ENCODE assay signal across 7 cellular contexts in the genomic region with DNA sequence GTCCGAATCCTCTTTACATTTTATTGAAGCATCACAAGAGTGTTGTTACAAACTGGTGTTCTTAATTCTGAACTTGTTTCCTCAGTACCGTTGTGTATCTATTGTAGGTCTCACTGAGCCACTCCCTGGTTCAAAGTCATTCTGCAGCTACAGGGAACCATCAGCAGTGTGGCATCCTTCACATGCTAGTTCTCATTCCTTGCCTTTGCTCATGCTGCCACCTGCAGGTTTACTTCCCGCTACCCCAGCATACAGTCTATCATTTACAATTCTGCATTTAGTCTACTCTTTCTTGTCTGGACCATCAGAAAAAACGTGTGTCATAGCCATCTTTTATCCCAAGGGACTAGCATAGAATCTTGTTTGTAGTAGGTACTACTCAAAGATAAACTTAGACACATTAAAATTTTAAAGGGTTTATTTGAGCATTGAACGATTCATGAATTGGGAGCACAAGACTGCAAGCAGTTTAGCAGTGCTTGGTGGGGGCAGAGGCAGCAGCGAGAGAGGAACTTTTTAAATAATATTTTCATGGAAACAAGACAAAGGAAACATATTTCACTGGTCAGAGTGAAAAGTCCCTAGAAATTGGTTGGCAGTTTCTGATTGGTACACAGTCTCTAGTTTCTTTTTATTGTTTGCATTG.
DNase-seq lines count a peak whose midpoint lies in the region; ATAC-seq, FAIRE-seq and TF ChIP-seq lines count a peak whose summit lies in the region.

No MANE protein-coding gene starts in this region.

- FAIRE-seq in GM12891 (lab: Jason Lieb, UNC): peak; percentile 66

- DNase-seq in GM12891 (ENCODE audit: insufficient read length, low spot score): no peak
- DNase-seq in NCI-H2107 (lab: John Stamatoyannopoulos, UW): peak; percentile 15
- peak in 48 of 58 donors; percentile 1 to 79 (median 42) for DNase-seq in anterior cingulate cortex (lab: John Stamatoyannopoulos, UW)
- peak; percentile 74 for DNase-seq in islet precursor cell

- TF ChIP-seq POLR2A in GM12891 (IDR thresholded peaks at IDR 0.05; ENCODE audit: low read depth, low read length): no peak

- peak; percentile 89 for ATAC-seq in HG02798 (IDR thresholded peaks at IDR 0.05; ENCODE audit: poor library complexity, unreplicated experiment)
- no peak for ATAC-seq in GM21576 (IDR thresholded peaks at IDR 0.05; ENCODE audit: unreplicated experiment)
- no peak for ATAC-seq in GM19395 (IDR thresholded peaks at IDR 0.05; ENCODE audit: unreplicated experiment)

TF ChIP-seq in GM12891, 5 proteins besides CTCF, POLR2A, EP300 and RAD21:
- TF ChIP-seq SPI1 (IDR thresholded peaks at IDR 0.05; ENCODE audit: low read depth, low read length) (no peak), POLR2AphosphoS5 (IDR thresholded peaks at IDR 0.05; ENCODE audit: low read depth, low read length) (no peak), PAX5 (IDR thresholded peaks at IDR 0.05; ENCODE audit: insufficient read depth, low read length, severe bottlenecking) (no peak), TAF1 (IDR thresholded peaks at IDR 0.05; ENCODE audit: low read depth, low read length) (no peak), POU2F2 (IDR thresholded peaks at IDR 0.05; ENCODE audit: low read depth, low read length) (no peak)
